Comparison of ENCODE assay signal across 9 cellular contexts in genomic region chr7:140876519-140877248, GRCh38. TPM values are rescaled to one million over a fixed set of nuclear protein-coding genes. Genes with fewer than 3 reads are reported as not detected.
A peak's percentile ranks its signal among the peaks of the same experiment; 100 is the strongest.
DNase-seq lines count a peak whose midpoint lies in the region; ATAC-seq, FAIRE-seq and TF ChIP-seq lines count a peak whose summit lies in the region.
"Had no signal": no experiment of that assay in that cellular context is flagged by ENCODE, and none has a peak within 500 bp of the region (broad histone marks: within the 10 kb centered on the region; RNA-seq: fewer than 3 reads in every experiment).

No MANE protein-coding gene starts in this region.

- H2AFZ ChIP-seq in ACC112 (ENCODE audit: low read length, unreplicated experiment): no peak overlapping the region
- H2AFZ ChIP-seq: neural progenitor cell had no signal

- H3K27me3 ChIP-seq in ACC112 (ENCODE audit: insufficient read depth, low read length): no peaks in the 10 kb centered on the region
- no peaks in the 10 kb centered on the region for H3K27me3 ChIP-seq in bronchial epithelial cell (ENCODE audit: control insufficient read depth, insufficient read depth, low read length)
- no peaks in the 10 kb centered on the region for H3K27me3 ChIP-seq in sigmoid colon
- H3K27me3 ChIP-seq: neural progenitor cell had no signal

- no peak for TF ChIP-seq EP300 in sigmoid colon (IDR thresholded peaks at IDR 0.05)

- peak; percentile 85 for DNase-seq in bronchial epithelial cell (ENCODE audit: low read depth)
- DNase-seq in NCI-H2227 treated with DMSO at 0.1 percent for 48 hours (lab: John Stamatoyannopoulos, UW): no peak
- DNase-seq in sigmoid colon: no peak
- no peak for DNase-seq in NCI-H524 (lab: John Stamatoyannopoulos, UW)
- no peak for DNase-seq in head of caudate nucleus

- no peak for FAIRE-seq in bronchial epithelial cell (lab: Jason Lieb, UNC)

- peaks cover 14% of the 10 kb centered on the region for H3K4me1 ChIP-seq in ACC112 (ENCODE audit: control insufficient read depth, insufficient read depth, low read length, unreplicated experiment)
- peaks cover 0 to 30% (median 11%) of the 10 kb centered on the region in 4 donors for H3K4me1 ChIP-seq in sigmoid colon
- H3K4me1 ChIP-seq: neural progenitor cell had no signal

- peaks cover 54% of the 10 kb centered on the region for H3K79me2 ChIP-seq in ACC112 (ENCODE audit: control insufficient read depth, insufficient read depth, low read length, unreplicated experiment)

- 48 to 61% methylated on average over 2 of the region's 2 CpGs for WGBS in sigmoid colon, 2 donors

- ATAC-seq in GM19438 (IDR thresholded peaks at IDR 0.05; ENCODE audit: low read depth, unreplicated experiment) (peak; percentile 77), HG03442 (IDR thresholded peaks at IDR 0.05; ENCODE audit: unreplicated experiment) (peak; percentile 83)

- no peaks in the 10 kb centered on the region for H3K36me3 ChIP-seq in ACC112 (ENCODE audit: insufficient read depth, low read length)
- no peaks in the 10 kb centered on the region for H3K36me3 ChIP-seq in bronchial epithelial cell (ENCODE audit: control insufficient read depth, insufficient read depth, low read length)
- H3K36me3 ChIP-seq in sigmoid colon: no peaks in the 10 kb centered on the region
- H3K36me3 ChIP-seq: neural progenitor cell had no signal

- H3K9me3 ChIP-seq in sigmoid colon: no peaks in the 10 kb centered on the region

- TF ChIP-seq POLR2A in sigmoid colon (IDR thresholded peaks at IDR 0.05): no peak

- TF ChIP-seq CTCF in bronchial epithelial cell (IDR thresholded peaks at IDR 0.05; ENCODE audit: insufficient read depth, low read length, severe bottlenecking): no peak
- no peak for TF ChIP-seq CTCF in sigmoid colon (IDR thresholded peaks at IDR 0.05)

- intact Hi-C loops in sigmoid colon (cut with DNase I) (no loop called here), head of caudate nucleus (cut with DNase I) (no loop called here)

- H3K4me3 ChIP-seq in ACC112 (ENCODE audit: low read depth, low read length): peak overlapping the region; percentile 50; the same call in 1 of the 2 replicates
- no peak overlapping the region for H3K4me3 ChIP-seq in bronchial epithelial cell (ENCODE audit: low read depth, low read length)
- H3K4me3 ChIP-seq in sigmoid colon: no peak overlapping the region
- H3K4me3 ChIP-seq: neural progenitor cell had no signal

- H3K27ac ChIP-seq in ACC112 (ENCODE audit: low read depth, low read length): peak overlapping the region; percentile 62
- H3K27ac ChIP-seq in sigmoid colon: no peak overlapping the region
- H3K27ac ChIP-seq: neural progenitor cell had no signal

RNA-seq across cellular contexts. Expression of gene BRAF, which starts 48.0 kb away (rescaled TPM):
- 11.3 and 16.8 TPM in 2 replicates for total RNA-seq in bronchial epithelial cell
- total RNA-seq in sigmoid colon: 10 to 100 TPM; 43.1 to 64.8 (median 54.5) TPM
- polyA plus RNA-seq in sigmoid colon: 1 to 10 TPM; 4.8 to 7.5 (median 4.9) TPM
